11 cellular contexts compared by ENCODE assay signal in genomic region chr3:179969525-179969924, GRCh38.
DNase-seq lines count a peak whose midpoint lies in the region; ATAC-seq and TF ChIP-seq lines count a peak whose summit lies in the region.
"Had no signal": no experiment of that assay in that cellular context is flagged by ENCODE, and none has a peak within 500 bp of the region (broad histone marks: within the 10 kb centered on the region; RNA-seq: fewer than 3 reads in every experiment).

No MANE protein-coding gene starts in this region.

- H3K4me3 ChIP-seq in choroid plexus epithelial cell (ENCODE audit: low read depth, low read length), result no peak overlapping the region

- intact Hi-C loops in posterior vena cava (cut with DNase I), result no loop called here

- in situ Hi-C loops in ACHN (cut with HindIII; ENCODE audit: low pct_ligation_motif_present, low pct_unique_long_range_greater_than_20kb, low sequenced_read_pairs), result no loop called here

- TF ChIP-seq CTCF in choroid plexus epithelial cell (conservative IDR thresholded peaks at IDR 0.05; ENCODE audit: low read depth, low read length), result no peak
- TF ChIP-seq CTCF in GM20000 (IDR thresholded peaks at IDR 0.05; ENCODE audit: extremely low read depth, missing control alignments), result no peak

- DNase-seq in ACHN, result peak; percentile 0
- DNase-seq in NCI-H446 (lab: John Stamatoyannopoulos, UW), result peak; percentile 7 to 48
- peak; percentile 17 for DNase-seq in choroid plexus epithelial cell (ENCODE audit: low read depth)
- DNase-seq in GM20000 (ENCODE audit: low spot score), result no peak
- no peak for DNase-seq in COLO829 (ENCODE audit: low spot score)
- no peak for DNase-seq in posterior vena cava (ENCODE audit: low spot score)
- DNase-seq: Kasumi-1; posterior cingulate gyrus; stimulated activated naive CD4-positive, alpha-beta T cell treated with Interleukin-2 at 50 U/mL for 16 hours had no signal

- ATAC-seq in GM21619 (IDR thresholded peaks at IDR 0.05; ENCODE audit: unreplicated experiment), result peak; percentile 32
- ATAC-seq in HG02970 (IDR thresholded peaks at IDR 0.05; ENCODE audit: low FRiP score, unreplicated experiment), result no peak

Comparison
In these comparisons a context has a peak if more than half of its experiments do, and no peak if none do; other contexts are left out.
1. DNase-seq: peak in ACHN (single experiment), NCI-H446 (2 of 2) and choroid plexus epithelial cell (single experiment); none in GM20000 (single experiment), COLO829 (single experiment) and posterior vena cava (single experiment).